Comparison of ENCODE assay signal across 17 cellular contexts in the genomic region with DNA sequence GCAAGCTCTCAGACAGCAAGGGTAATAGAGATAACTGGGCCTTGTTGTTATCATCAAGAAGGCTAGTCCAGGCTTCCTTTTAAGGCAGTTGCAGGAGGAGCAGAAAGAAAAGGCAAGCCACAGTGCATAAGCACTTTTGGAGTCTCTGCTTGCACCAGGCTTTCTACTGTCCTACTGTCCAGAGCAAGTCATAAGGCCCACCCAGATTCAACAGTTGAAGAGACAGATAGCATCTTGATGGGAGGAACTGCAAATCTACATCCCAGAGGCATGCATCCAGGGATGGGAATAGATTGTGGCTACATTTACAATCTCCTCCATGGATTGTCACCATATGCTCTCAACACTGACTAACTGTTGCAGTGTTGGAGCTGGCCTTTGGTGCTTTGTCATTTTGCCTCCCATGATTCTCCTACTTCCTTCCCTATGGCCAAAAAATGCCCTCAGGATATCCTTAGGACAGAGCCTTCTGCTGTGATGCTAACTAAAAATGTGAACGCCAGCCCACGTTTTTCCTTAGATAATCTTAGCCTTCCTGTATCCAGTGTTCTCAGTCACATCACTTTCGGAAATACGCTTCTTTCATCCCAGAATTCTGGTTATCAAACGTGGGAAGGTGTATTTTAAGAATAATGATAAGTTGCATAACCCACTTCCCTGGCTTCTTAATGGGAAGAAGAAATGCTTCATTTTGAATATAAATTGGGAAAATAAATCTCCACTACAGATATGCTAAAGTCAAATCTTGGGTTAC. TPM values are rescaled to one million over a fixed set of nuclear protein-coding genes. Genes with fewer than 3 reads are reported as not detected.
DNase-seq lines count a peak whose midpoint lies in the region; ATAC-seq and TF ChIP-seq lines count a peak whose summit lies in the region.
"Had no signal": no experiment of that assay in that cellular context is flagged by ENCODE, and none has a peak within 500 bp of the region (broad histone marks: within the 10 kb centered on the region; RNA-seq: fewer than 3 reads in every experiment).

No MANE protein-coding gene starts in this region.

- ATAC-seq in CD4-positive, CD25-positive, alpha-beta regulatory T cell (ENCODE audit: low read depth in 2 of 2), result no peak
- ATAC-seq in CD8-positive, alpha-beta T cell, result no peak
- no peak for ATAC-seq in activated T-helper 17 cell treated with anti-CD3 and anti-CD28 coated beads, Interleukin-2, amount 50 U/mL, for 72 hours (replicated peaks)
- no peak for ATAC-seq in Right ventricle myocardium superior (ENCODE audit: poor library complexity)
- ATAC-seq: gastrocnemius medialis, left lobe of liver had no signal

- POLR2A ChIA-PET in CD8-positive, alpha-beta T cell (lab: Charles Lee), result interaction anchor here (0.5 to 14.1 kb wide), 16 partner anchors 9 to 185 kb away, joined by 3 to 300 read pairs (median 6); a partner anchor contains a TSS

- DNase-seq in CD4-positive, CD25-positive, alpha-beta regulatory T cell, result no peak
- no peak for DNase-seq in CD8-positive, alpha-beta T cell
- DNase-seq in immature natural killer cell (no peak), pons (ENCODE audit: low spot score) (no peak), Right ventricle myocardium superior (no peak), NCI-H774 (lab: John Stamatoyannopoulos, UW) (no peak)
- DNase-seq: BE2C, DMS53, erythroblast, gastrocnemius medialis, MM.1S, NCI-H2029, NCI-H446 treated with DMSO at 0.1 percent for 48 hours, ovary had no signal

- H3K4me1 Mint-ChIP-seq in CD4-positive, CD25-positive, alpha-beta regulatory T cell, result peaks cover 11 to 76% (median 36%) of the 10 kb centered on the region in 4 donors
- H3K4me1 Mint-ChIP-seq in CD8-positive, alpha-beta T cell (ENCODE audit: low read depth), result peaks cover 56% of the 10 kb centered on the region
- peaks cover 22% of the 10 kb centered on the region for H3K4me1 Mint-ChIP-seq in activated T-helper 17 cell treated with anti-CD3 and anti-CD28 coated beads, Interleukin-2, amount 50 U/mL, for 72 hours
- H3K4me1 Mint-ChIP-seq in immature natural killer cell, result peaks cover 57 to 84% of the 10 kb centered on the region in 2 donors

- H3K9me3 ChIP-seq in CD4-positive, CD25-positive, alpha-beta regulatory T cell (ENCODE audit: control insufficient read depth in 2 of 2, low read length in 2 of 2), result peaks cover 43% of the 10 kb centered on the region in 2 experiments
- peaks cover 39% of the 10 kb centered on the region for H3K9me3 ChIP-seq in CD8-positive, alpha-beta T cell (ENCODE audit: low read length)
- H3K9me3 ChIP-seq: BE2C, gastrocnemius medialis, ovary had no signal

- no peaks in the 10 kb centered on the region for H3K27me3 Mint-ChIP-seq in CD4-positive, CD25-positive, alpha-beta regulatory T cell
- H3K27me3 Mint-ChIP-seq in CD8-positive, alpha-beta T cell (ENCODE audit: low read depth), result no peaks in the 10 kb centered on the region
- no peaks in the 10 kb centered on the region for H3K27me3 Mint-ChIP-seq in activated T-helper 17 cell treated with anti-CD3 and anti-CD28 coated beads, Interleukin-2, amount 50 U/mL, for 72 hours
- H3K27me3 Mint-ChIP-seq in immature natural killer cell (ENCODE audit: low read depth in 3 of 3), result peaks cover 5 to 10% (median 5%) of the 10 kb centered on the region in 3 donors

- peak overlapping the region; percentile 85 to 99 (median 96) for H3K4me3 Mint-ChIP-seq in CD4-positive, CD25-positive, alpha-beta regulatory T cell
- peak overlapping the region; percentile 97 for H3K4me3 Mint-ChIP-seq in CD8-positive, alpha-beta T cell
- peak overlapping the region; percentile 85 for H3K4me3 Mint-ChIP-seq in activated T-helper 17 cell treated with anti-CD3 and anti-CD28 coated beads, Interleukin-2, amount 50 U/mL, for 72 hours
- H3K4me3 Mint-ChIP-seq in immature natural killer cell, result peak overlapping the region; percentile 96 to 99 (median 98)

- H3K27me3 ChIP-seq in CD4-positive, CD25-positive, alpha-beta regulatory T cell (ENCODE audit: control insufficient read depth, insufficient read depth, low read length), result no peaks in the 10 kb centered on the region
- no peaks in the 10 kb centered on the region for H3K27me3 ChIP-seq in CD8-positive, alpha-beta T cell (ENCODE audit: insufficient read depth, low read length)
- H3K27me3 ChIP-seq: BE2C, gastrocnemius medialis, ovary had no signal

- H3K4me1 ChIP-seq in CD4-positive, CD25-positive, alpha-beta regulatory T cell (ENCODE audit: control insufficient read depth, insufficient read depth, low read length, poor library complexity, severe bottlenecking), result peaks cover 32% of the 10 kb centered on the region
- H3K4me1 ChIP-seq in CD8-positive, alpha-beta T cell (ENCODE audit: insufficient read depth, low read length), result peaks cover 36% of the 10 kb centered on the region
- H3K4me1 ChIP-seq: BE2C, gastrocnemius medialis had no signal

- H3K36me3 Mint-ChIP-seq in CD4-positive, CD25-positive, alpha-beta regulatory T cell, result peaks cover 75% of the 10 kb centered on the region
- H3K36me3 Mint-ChIP-seq in CD8-positive, alpha-beta T cell, result peaks cover 85% of the 10 kb centered on the region
- peaks cover 71% of the 10 kb centered on the region for H3K36me3 Mint-ChIP-seq in activated T-helper 17 cell treated with anti-CD3 and anti-CD28 coated beads, Interleukin-2, amount 50 U/mL, for 72 hours (ENCODE audit: low read depth)
- H3K36me3 Mint-ChIP-seq in immature natural killer cell, result peaks cover 58 to 76% (median 60%) of the 10 kb centered on the region in 3 donors

- CTCF ChIA-PET in CD8-positive, alpha-beta T cell (lab: Charles Lee), result interaction anchor here (0.9 to 5.6 kb wide), 8 partner anchors 42 to 184 kb away, joined by 3 to 74 read pairs (median 6); a partner anchor contains a TSS

- no peak overlapping the region for H3K27ac ChIP-seq in CD4-positive, CD25-positive, alpha-beta regulatory T cell (ENCODE audit: insufficient read depth, low read length, poor library complexity, severe bottlenecking)
- no peak overlapping the region for H3K27ac ChIP-seq in CD8-positive, alpha-beta T cell (ENCODE audit: low read depth, low read length)
- H3K27ac ChIP-seq: ovary, RWPE1 had no signal

- H3K9me3 Mint-ChIP-seq in CD4-positive, CD25-positive, alpha-beta regulatory T cell, result peaks cover 0 to 58% (median 18%) of the 10 kb centered on the region in 7 donors
- peaks cover 17% of the 10 kb centered on the region for H3K9me3 Mint-ChIP-seq in CD8-positive, alpha-beta T cell
- peaks cover 15% of the 10 kb centered on the region for H3K9me3 Mint-ChIP-seq in activated T-helper 17 cell treated with anti-CD3 and anti-CD28 coated beads, Interleukin-2, amount 50 U/mL, for 72 hours
- peaks cover 22 to 79% (median 67%) of the 10 kb centered on the region in 6 donors for H3K9me3 Mint-ChIP-seq in immature natural killer cell

- TF ChIP-seq CTCF in CD8-positive, alpha-beta T cell (IDR thresholded peaks at IDR 0.05), result no peak

- peak overlapping the region; percentile 100 for H3K4me3 ChIP-seq in CD4-positive, CD25-positive, alpha-beta regulatory T cell (ENCODE audit: low read depth, low read length)
- peak overlapping the region; percentile 88 for H3K4me3 ChIP-seq in CD8-positive, alpha-beta T cell (ENCODE audit: low read depth, low read length)
- H3K4me3 ChIP-seq: ovary had no signal

- intact Hi-C loops in CD8-positive, alpha-beta T cell (cut with DNase I, micrococcal nuclease), result no loop called here
- intact Hi-C loops in Right ventricle myocardium superior (cut with DNase I), result no loop called here

- H3K27ac Mint-ChIP-seq in CD4-positive, CD25-positive, alpha-beta regulatory T cell, result peak overlapping the region; percentile 56 to 94 (median 86)
- peak overlapping the region; percentile 98 for H3K27ac Mint-ChIP-seq in CD8-positive, alpha-beta T cell
- H3K27ac Mint-ChIP-seq in activated T-helper 17 cell treated with anti-CD3 and anti-CD28 coated beads, Interleukin-2, amount 50 U/mL, for 72 hours, result peak overlapping the region; percentile 93
- H3K27ac Mint-ChIP-seq in immature natural killer cell, result peak overlapping the region in 5 of 6 donors; percentile 62 to 98 (median 93)

- H3K36me3 ChIP-seq in CD4-positive, CD25-positive, alpha-beta regulatory T cell (ENCODE audit: control insufficient read depth, insufficient read depth, low read length), result peaks cover 43% of the 10 kb centered on the region
- peaks cover 38% of the 10 kb centered on the region for H3K36me3 ChIP-seq in CD8-positive, alpha-beta T cell (ENCODE audit: insufficient read depth, low read length)
- H3K36me3 ChIP-seq: BE2C, gastrocnemius medialis, ovary had no signal

RNA-seq across cellular contexts. Expression of a gene that starts 3.7 kb away (rescaled TPM):
- 90.1 TPM for total RNA-seq in CD4-positive, CD25-positive, alpha-beta regulatory T cell
- 100 to 1,000 TPM; 402 to 667 (median 490) TPM for polyA plus RNA-seq in CD4-positive, CD25-positive, alpha-beta regulatory T cell
- total RNA-seq in CD8-positive, alpha-beta T cell, result 10 to 100 TPM; 11.8 to 13.8 TPM
- total RNA-seq in activated T-helper 17 cell treated with anti-CD3 and anti-CD28 coated beads, Interleukin-2, amount 50 U/mL, for 72 hours, result 100 to 1,000 TPM; 102 to 193 TPM
- polyA plus RNA-seq in immature natural killer cell, result 100 to 1,000 TPM; 158 to 420 (median 392) TPM
- 34.7 TPM for total RNA-seq in Right ventricle myocardium superior

RNA-seq across cellular contexts. Expression of a gene that starts 56.2 kb away (rescaled TPM):
- 64.2 TPM for total RNA-seq in CD4-positive, CD25-positive, alpha-beta regulatory T cell
- 1,000 to 10,000 TPM in 1 of 4 donors, 100 to 1,000 TPM in 3; 519 to 1,084 (median 836) TPM for polyA plus RNA-seq in CD4-positive, CD25-positive, alpha-beta regulatory T cell
- total RNA-seq in CD8-positive, alpha-beta T cell, result 10 to 100 TPM; 21.2 to 29.7 TPM
- total RNA-seq in activated T-helper 17 cell treated with anti-CD3 and anti-CD28 coated beads, Interleukin-2, amount 50 U/mL, for 72 hours, result 10 to 100 TPM; 39.7 to 43.1 TPM
- polyA plus RNA-seq in immature natural killer cell, result 100 to 1,000 TPM; 285 to 709 (median 555) TPM
- total RNA-seq in Right ventricle myocardium superior, result 22.2 TPM
